In the genomic region with DNA sequence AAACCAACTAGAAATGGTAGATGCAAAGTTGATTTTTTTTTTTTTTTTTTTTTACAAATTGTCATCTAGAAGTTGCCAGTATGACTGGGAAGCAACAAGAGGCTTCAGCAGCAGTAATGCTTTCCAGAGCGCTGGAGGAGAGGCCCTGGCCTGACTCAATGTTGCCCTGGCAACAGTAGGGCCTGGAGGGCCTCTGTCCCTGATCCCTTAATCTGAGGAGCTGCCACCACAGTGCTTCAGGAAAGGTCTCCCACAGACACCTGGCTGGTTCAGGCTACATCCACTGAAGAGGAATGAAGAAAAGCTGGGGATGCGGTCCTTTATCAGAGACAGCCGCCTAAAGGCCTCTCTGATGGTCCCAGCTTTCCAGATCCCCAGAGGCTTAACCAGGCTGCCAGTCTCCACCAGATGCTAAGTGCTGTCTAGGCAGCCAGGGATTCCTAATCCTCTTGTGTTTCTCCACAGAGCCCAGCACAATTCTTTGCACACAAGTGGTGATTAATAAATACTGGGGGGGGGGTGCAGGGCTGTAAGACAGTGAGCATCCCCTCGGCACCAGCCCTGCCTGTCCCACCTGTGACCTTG, we compare ENCODE assay signal across 18 cellular contexts. TPM values are rescaled to one million over a fixed set of nuclear protein-coding genes. Genes with fewer than 3 reads are reported as not detected.
DNase-seq lines count a peak whose midpoint lies in the region; TF ChIP-seq lines count a peak whose summit lies in the region.
"Had no signal": no experiment of that assay in that cellular context is flagged by ENCODE, and none has a peak within 500 bp of the region (broad histone marks: within the 10 kb centered on the region; RNA-seq: fewer than 3 reads in every experiment).

No MANE protein-coding gene starts in this region.

- H3K4me3 ChIP-seq in SK-N-SH (ENCODE audit: low read depth in 2 of 2, low read length in 1 of 2), result no peak overlapping the region
- H3K4me3 ChIP-seq: A549, MG63 had no signal

- no peaks in the 10 kb centered on the region for H3K9me3 ChIP-seq in SK-N-SH
- H3K9me3 ChIP-seq: A549, MG63 had no signal

- no peak for TF ChIP-seq RAD21 in SK-N-SH (IDR thresholded peaks at IDR 0.05; ENCODE audit: low read length)

- no peaks in the 10 kb centered on the region for H3K27me3 ChIP-seq in SK-N-SH (ENCODE audit: insufficient read depth)
- H3K27me3 ChIP-seq: MG63 had no signal

- H3K79me2 ChIP-seq in SK-N-SH (ENCODE audit: insufficient read depth), result no peaks in the 10 kb centered on the region

- H3K27me3 Mint-ChIP-seq in glutamatergic neuron (ENCODE audit: unreplicated experiment), result peaks cover 2% of the 10 kb centered on the region
- H3K27me3 Mint-ChIP-seq: CD4-positive, alpha-beta T cell had no signal

- H3K4me1 ChIP-seq in SK-N-SH (ENCODE audit: control insufficient read depth in 1 of 2, insufficient read depth in 2 of 2, low read depth in 1 of 2, low read length in 1 of 2), result peaks cover 0 to 3% of the 10 kb centered on the region in 2 experiments; a peak in 1 of 4 replicates
- H3K4me1 ChIP-seq: A549 had no signal

- H3K27ac ChIP-seq in SK-N-SH (ENCODE audit: low read depth in 2 of 2, low read length in 1 of 2), result 0 out of 4 replicates have a peak overlapping the region, but pooled peaks of 1 of the 2 experiments have one; percentile 8
- H3K27ac ChIP-seq: A549, KMS-11, RWPE1 had no signal

- H3F3A ChIP-seq in SK-N-SH (replicated peaks; ENCODE audit: insufficient read depth), result peaks cover 2% of the 10 kb centered on the region

- H3K9me2 ChIP-seq in SK-N-SH, result no peaks in the 10 kb centered on the region

- peaks cover 13 to 21% of the 10 kb centered on the region in 2 experiments for H3K36me3 ChIP-seq in SK-N-SH (replicated peaks in 1 of 2; ENCODE audit: control insufficient read depth in 1 of 2, insufficient read depth in 2 of 2, low read length in 1 of 2)
- H3K36me3 ChIP-seq: MG63 had no signal

- H3K27ac Mint-ChIP-seq in glutamatergic neuron (ENCODE audit: unreplicated experiment), result peak overlapping the region; percentile 68
- H3K27ac Mint-ChIP-seq: CD4-positive, alpha-beta T cell had no signal

- POLR2A ChIA-PET in SK-N-SH (lab: Yijun Ruan, JAX), result no interaction called here

- DNase-seq in NCI-H524 (lab: John Stamatoyannopoulos, UW) (peak; percentile 2 to 58), NCI-H524 treated with DMSO at 0.1 percent for 48 hours (lab: John Stamatoyannopoulos, UW) (no peak), SK-N-SH (peak; percentile 76), glutamatergic neuron (peak; percentile 59), cerebellar cortex (ENCODE audit: low spot score) (no peak), dedifferentiated amniotic fluid mesenchymal stem cell (ENCODE audit: extremely low spot score) (no peak), DMS153 treated with DMSO at 0.1 percent for 48 hours (lab: John Stamatoyannopoulos, UW; ENCODE audit: unreplicated experiment) (no peak), kidney tubule cell (ENCODE audit: low spot score) (no peak)
- DNase-seq: Calu3; CD4-positive, alpha-beta T cell; MG63; NCI-H1092 treated with DMSO at 0.1 percent for 48 hours; NCI-H1694; NCI-H2107; NCI-H510A had no signal

- H4K20me1 ChIP-seq in SK-N-SH (ENCODE audit: insufficient read depth), result no peaks in the 10 kb centered on the region

- no peak overlapping the region for H2AFZ ChIP-seq in SK-N-SH (ENCODE audit: low read depth)

- H3K36me3 Mint-ChIP-seq in glutamatergic neuron (ENCODE audit: unreplicated experiment), result peaks cover 7% of the 10 kb centered on the region

- H3K9me3 Mint-ChIP-seq in glutamatergic neuron (ENCODE audit: unreplicated experiment), result peaks cover 3% of the 10 kb centered on the region
- H3K9me3 Mint-ChIP-seq: CD4-positive, alpha-beta T cell had no signal

- peaks cover 15% of the 10 kb centered on the region for H3K4me1 Mint-ChIP-seq in glutamatergic neuron (ENCODE audit: low read depth, unreplicated experiment)

- H3K4me2 ChIP-seq in SK-N-SH, result no peak overlapping the region
- H3K4me2 ChIP-seq: A549, KMS-11 had no signal

- no peak for TF ChIP-seq EP300 in SK-N-SH (IDR thresholded peaks at IDR 0.05; ENCODE audit: borderline replicate concordance in 1 of 2, low read depth in 1 of 2, low read length in 1 of 2)

- CTCF ChIA-PET in SK-N-SH (lab: Yijun Ruan, JAX), result interaction anchor here (1.1 to 1.9 kb wide), 4 partner anchors 20 to 315 kb away, joined by 3 to 8 read pairs (median 4); a partner anchor contains a TSS

- H3K9ac ChIP-seq in SK-N-SH, result no peak overlapping the region
- H3K9ac ChIP-seq: KMS-11 had no signal

- TF ChIP-seq CTCF in SK-N-SH (IDR thresholded peaks at IDR 0.05) (no peak), glutamatergic neuron (IDR thresholded peaks at IDR 0.05; ENCODE audit: partially characterized antibody, unreplicated experiment) (no peak)

- H3K4me3 Mint-ChIP-seq in glutamatergic neuron (ENCODE audit: unreplicated experiment), result peak overlapping the region; percentile 34
- H3K4me3 Mint-ChIP-seq: CD4-positive, alpha-beta T cell had no signal

- 82% methylated on average over 4 of the region's 4 CpGs for WGBS in SK-N-SH (ENCODE audit: low lambda C conversion rate)

TF ChIP-seq in SK-N-SH, 30 proteins besides CTCF, POLR2A, EP300 and RAD21:
- TF ChIP-seq GABPA (IDR thresholded peaks at IDR 0.05; ENCODE audit: low read depth) (no peak), RCOR1 (IDR thresholded peaks at IDR 0.05; ENCODE audit: low read length) (peak; percentile 9; the same call in 1 of the 2 replicates)
TF ChIP-seq in SK-N-SH: peak in this region for 1.

RNA-seq across cellular contexts. Expression of a gene that starts 33.7 kb away (rescaled TPM):
- polyA plus RNA-seq in SK-N-SH (2012; rRNA removed), result 5.6 and 6.2 TPM in 2 replicates
- polyA plus RNA-seq in SK-N-SH (2012; cell fraction: cytosol; rRNA removed), result 4.2 and 5.1 TPM in 2 replicates
- polyA plus RNA-seq in SK-N-SH (2012; cell fraction: nucleus; rRNA removed), result 5.2 and 7.3 TPM in 2 replicates
- total RNA-seq in glutamatergic neuron (ENCODE audit: unreplicated experiment), result 18.0 TPM

Comparison
In these comparisons a context has a peak if more than half of its experiments do, and no peak if none do; other contexts are left out.
1. DNase-seq: peak in NCI-H524 (2 of 2), SK-N-SH (single experiment) and glutamatergic neuron (single experiment); none in NCI-H524 treated with DMSO at 0.1 percent for 48 hours (single experiment), cerebellar cortex (single experiment), dedifferentiated amniotic fluid mesenchymal stem cell (single experiment), DMS153 treated with DMSO at 0.1 percent for 48 hours (single experiment) and kidney tubule cell (single experiment).